ENCODE assay signal across 16 cellular contexts in the genomic region with DNA sequence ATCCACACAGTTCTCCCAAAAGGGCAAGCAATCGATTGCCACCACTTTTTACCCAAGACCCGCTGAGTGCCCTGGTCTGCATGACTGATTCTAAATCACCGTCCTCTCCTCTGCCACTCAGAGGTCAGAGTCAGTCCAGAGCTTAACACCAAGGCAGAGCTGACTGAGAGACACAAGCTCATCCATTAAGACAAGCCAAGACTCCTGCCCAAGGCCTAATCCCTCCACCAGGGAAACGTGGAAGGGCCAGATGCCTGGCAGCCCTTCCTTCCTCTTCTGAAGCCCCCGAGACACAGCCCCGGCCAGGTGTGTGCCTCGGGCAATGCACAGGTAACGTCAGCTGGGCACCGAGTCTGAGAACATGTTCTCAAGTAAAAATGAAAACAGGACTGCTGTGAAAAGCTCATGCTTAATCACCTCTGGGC.
"Had no signal": no experiment of that assay in that cellular context is flagged by ENCODE, and none has a peak within 500 bp of the region (broad histone marks: within the 10 kb centered on the region; RNA-seq: fewer than 3 reads in every experiment).

No MANE protein-coding gene starts in this region.

- H3K4me1 ChIP-seq: lower lobe of right lung, uterus had no signal

- H3K9me3 Mint-ChIP-seq: activated T-cell treated with anti-CD3 and anti-CD28 coated beads, Interleukin-2, amount 50 U/mL, for 72 hours; immature natural killer cell; naive thymus-derived CD8-positive, alpha-beta T cell had no signal

- ATAC-seq: activated T-cell treated with anti-CD3 and anti-CD28 coated beads, Interleukin-2, amount 50 U/mL, for 72 hours; left cardiac atrium; lower lobe of right lung; naive thymus-derived CD8-positive, alpha-beta T cell had no signal

- H3K36me3 ChIP-seq: lower lobe of right lung, stomach, thyroid gland, uterus had no signal

- H3K9me3 ChIP-seq: lower lobe of right lung, stomach, thyroid gland, uterus had no signal

- H3K36me3 Mint-ChIP-seq: immature natural killer cell; naive thymus-derived CD8-positive, alpha-beta T cell had no signal

- H3K27ac ChIP-seq: coronary artery, lower lobe of right lung, thyroid gland, uterus had no signal

- H3K4me1 Mint-ChIP-seq: immature natural killer cell had no signal

- H3K4me3 Mint-ChIP-seq: activated T-cell treated with anti-CD3 and anti-CD28 coated beads, Interleukin-2, amount 50 U/mL, for 72 hours; immature natural killer cell; naive thymus-derived CD8-positive, alpha-beta T cell had no signal

- DNase-seq: activated CD4-positive, alpha-beta T cell treated with anti-CD3 and anti-CD28 coated beads for 1 hour; activated CD4-positive, alpha-beta T cell treated with anti-CD3 and anti-CD28 coated beads, Interleukin-2, amount 50 U/mL, for 48 hours; activated naive CD4-positive, alpha-beta T cell treated with Interleukin-2 at 50 U/mL for 16 hours; activated T-cell treated with anti-CD3 and anti-CD28 coated beads, Interleukin-2, amount 50 U/mL, for 72 hours; caudate nucleus; effector CD8-positive, alpha-beta T cell; immature natural killer cell; left cardiac atrium; lower lobe of right lung; naive thymus-derived CD8-positive, alpha-beta T cell; nucleus accumbens; stimulated activated CD4-positive, alpha-beta T cell treated with anti-CD3 and anti-CD28 coated beads, Interleukin-4, amount 100 ng/mL, for 4 hours; stomach; uterus had no signal

- H3K27ac Mint-ChIP-seq: activated T-cell treated with anti-CD3 and anti-CD28 coated beads, Interleukin-2, amount 50 U/mL, for 72 hours; immature natural killer cell; naive thymus-derived CD8-positive, alpha-beta T cell had no signal

- H3K4me3 ChIP-seq: coronary artery, lower lobe of right lung, stomach, thyroid gland, uterus had no signal
